33 cellular contexts compared by ENCODE assay signal in genomic region chr13:28843594-28843993, GRCh38. TPM values are rescaled to one million over a fixed set of nuclear protein-coding genes. Genes with fewer than 3 reads are reported as not detected.
"Had no signal": no experiment of that assay in that cellular context is flagged by ENCODE, and none has a peak within 500 bp of the region (broad histone marks: within the 10 kb centered on the region; RNA-seq: fewer than 3 reads in every experiment).

No MANE protein-coding gene starts in this region.

- H3K9me3 ChIP-seq: ascending aorta, breast epithelium, esophagus squamous epithelium, gastroesophageal sphincter had no signal

- H3K27me3 Mint-ChIP-seq: activated CD4-positive, alpha-beta memory T cell treated with anti-CD3 and anti-CD28 coated beads, Interleukin-2, amount 10 ng/mL, durations not matched to agents 7 days and 5 days; brain; dendritic cell treated with granulocyte-macrophage colony-stimulating factor and Interleukin-4, amounts not matched to agents 40 ng/mL and 50 ng/mL, for 4 days had no signal

- H3K27ac Mint-ChIP-seq: activated CD4-positive, alpha-beta memory T cell treated with anti-CD3 and anti-CD28 coated beads, Interleukin-2, amount 10 ng/mL, durations not matched to agents 7 days and 5 days; activated CD4-positive, alpha-beta T cell treated with anti-CD3 and anti-CD28 coated beads, Interleukin-2, amount 10 ng/mL, durations not matched to agents 7 days and 5 days; activated naive CD4-positive, alpha-beta T cell treated with anti-CD3 and anti-CD28 coated beads, Interleukin-2, amount 10 ng/mL, durations not matched to agents 7 days and 5 days; activated naive CD4-positive, alpha-beta T cell treated with anti-CD3 and anti-CD28 coated beads, Interleukin-2, amount 50 U/mL, for 72 hours; activated naive CD8-positive, alpha-beta T cell treated with anti-CD3 and anti-CD28 coated beads, Interleukin-2, amount 10 ng/mL, durations not matched to agents 7 days and 5 days; activated T-cell treated with anti-CD3 and anti-CD28 coated beads, Interleukin-2, amount 50 U/mL, for 24 hours; activated T-cell treated with anti-CD3 and anti-CD28 coated beads, Interleukin-2, amount 50 U/mL, for 72 hours; dendritic cell treated with granulocyte-macrophage colony-stimulating factor and Interleukin-4, amounts not matched to agents 40 ng/mL and 50 ng/mL, for 4 days; T-helper 17 cell; T-helper 2 cell treated with Interferon-gamma antibody and Interleukin-4, amounts not matched to agents 5 μg/mL and 100 μg/mL, for 36 hours had no signal

- H3K27ac ChIP-seq: ascending aorta, breast epithelium, cardiac muscle cell, coronary artery, dorsolateral prefrontal cortex, epithelial cell of prostate, esophagus squamous epithelium, gastroesophageal sphincter had no signal

- H3K27me3 ChIP-seq: ascending aorta, breast epithelium, cardiac muscle cell, gastroesophageal sphincter had no signal

- H3K36me3 Mint-ChIP-seq: activated naive CD4-positive, alpha-beta T cell treated with anti-CD3 and anti-CD28 coated beads, Interleukin-2, amount 10 ng/mL, durations not matched to agents 7 days and 5 days; activated naive CD4-positive, alpha-beta T cell treated with anti-CD3 and anti-CD28 coated beads, Interleukin-2, amount 50 U/mL, for 72 hours; activated naive CD8-positive, alpha-beta T cell treated with anti-CD3 and anti-CD28 coated beads, Interleukin-2, amount 10 ng/mL, durations not matched to agents 7 days and 5 days; brain had no signal

- ATAC-seq: activated naive CD4-positive, alpha-beta T cell treated with anti-CD3 and anti-CD28 coated beads, Interleukin-2, amount 50 U/mL, for 72 hours; activated T-cell treated with anti-CD3 and anti-CD28 coated beads, Interleukin-2, amount 50 U/mL, for 72 hours; gastroesophageal sphincter; T-helper 17 cell had no signal

- H3K9me3 Mint-ChIP-seq: activated CD4-positive, alpha-beta memory T cell treated with anti-CD3 and anti-CD28 coated beads, Interleukin-2, amount 10 ng/mL, durations not matched to agents 7 days and 5 days; activated CD4-positive, alpha-beta T cell treated with anti-CD3 and anti-CD28 coated beads, Interleukin-2, amount 10 ng/mL, durations not matched to agents 7 days and 5 days; activated naive CD4-positive, alpha-beta T cell treated with anti-CD3 and anti-CD28 coated beads, Interleukin-2, amount 10 ng/mL, durations not matched to agents 7 days and 5 days; activated naive CD4-positive, alpha-beta T cell treated with anti-CD3 and anti-CD28 coated beads, Interleukin-2, amount 50 U/mL, for 72 hours; activated naive CD8-positive, alpha-beta T cell treated with anti-CD3 and anti-CD28 coated beads, Interleukin-2, amount 10 ng/mL, durations not matched to agents 7 days and 5 days; activated T-cell treated with anti-CD3 and anti-CD28 coated beads, Interleukin-2, amount 50 U/mL, for 24 hours; activated T-cell treated with anti-CD3 and anti-CD28 coated beads, Interleukin-2, amount 50 U/mL, for 72 hours; brain; central memory CD8-positive, alpha-beta T cell; dendritic cell treated with granulocyte-macrophage colony-stimulating factor and Interleukin-4, amounts not matched to agents 40 ng/mL and 50 ng/mL, for 4 days; T-helper 2 cell treated with Interferon-gamma antibody and Interleukin-4, amounts not matched to agents 5 μg/mL and 100 μg/mL, for 36 hours had no signal

- H3K4me3 Mint-ChIP-seq: activated CD4-positive, alpha-beta memory T cell treated with anti-CD3 and anti-CD28 coated beads, Interleukin-2, amount 10 ng/mL, durations not matched to agents 7 days and 5 days; activated CD4-positive, alpha-beta T cell treated with anti-CD3 and anti-CD28 coated beads, Interleukin-2, amount 10 ng/mL, durations not matched to agents 7 days and 5 days; activated naive CD4-positive, alpha-beta T cell treated with anti-CD3 and anti-CD28 coated beads, Interleukin-2, amount 10 ng/mL, durations not matched to agents 7 days and 5 days; activated naive CD8-positive, alpha-beta T cell treated with anti-CD3 and anti-CD28 coated beads, Interleukin-2, amount 10 ng/mL, durations not matched to agents 7 days and 5 days; activated T-cell treated with anti-CD3 and anti-CD28 coated beads, Interleukin-2, amount 50 U/mL, for 24 hours; activated T-cell treated with anti-CD3 and anti-CD28 coated beads, Interleukin-2, amount 50 U/mL, for 72 hours; brain; central memory CD8-positive, alpha-beta T cell; dendritic cell treated with granulocyte-macrophage colony-stimulating factor and Interleukin-4, amounts not matched to agents 40 ng/mL and 50 ng/mL, for 4 days; T-helper 17 cell; T-helper 2 cell treated with Interferon-gamma antibody and Interleukin-4, amounts not matched to agents 5 μg/mL and 100 μg/mL, for 36 hours had no signal

- H3K4me1 Mint-ChIP-seq: activated CD4-positive, alpha-beta memory T cell treated with anti-CD3 and anti-CD28 coated beads, Interleukin-2, amount 10 ng/mL, durations not matched to agents 7 days and 5 days; activated CD4-positive, alpha-beta T cell treated with anti-CD3 and anti-CD28 coated beads, Interleukin-2, amount 10 ng/mL, durations not matched to agents 7 days and 5 days; activated naive CD4-positive, alpha-beta T cell treated with anti-CD3 and anti-CD28 coated beads, Interleukin-2, amount 10 ng/mL, durations not matched to agents 7 days and 5 days; activated naive CD8-positive, alpha-beta T cell treated with anti-CD3 and anti-CD28 coated beads, Interleukin-2, amount 10 ng/mL, durations not matched to agents 7 days and 5 days; central memory CD8-positive, alpha-beta T cell; T-helper 17 cell had no signal

- DNase-seq: activated CD4-positive, alpha-beta memory T cell treated with anti-CD3 and anti-CD28 coated beads, Interleukin-2, amount 10 ng/mL, durations not matched to agents 7 days and 5 days; activated CD4-positive, alpha-beta T cell treated with anti-CD3 and anti-CD28 coated beads for 4 hours; activated CD4-positive, alpha-beta T cell treated with anti-CD3 and anti-CD28 coated beads, Interleukin-2, amount 10 ng/mL, durations not matched to agents 7 days and 5 days; activated CD4-positive, alpha-beta T cell treated with anti-CD3 and anti-CD28 coated beads, Interleukin-2, amount 50 U/mL, for 4 hours; activated CD4-positive, CD25-positive, alpha-beta regulatory T cell; activated CD4-positive, CD25-positive, alpha-beta regulatory T cell treated with anti-CD3 and anti-CD28 coated beads, Interleukin-2, amount 50 U/mL, for 72 hours; activated CD8-positive, alpha-beta memory T cell treated with anti-CD3 and anti-CD28 coated beads, Interleukin-2, amount 50 U/mL, for 48 hours; activated gamma-delta T cell; activated naive CD4-positive, alpha-beta T cell; activated naive CD4-positive, alpha-beta T cell treated with anti-CD3 and anti-CD28 coated beads, Interleukin-2, amount 10 ng/mL, durations not matched to agents 7 days and 5 days; activated naive CD8-positive, alpha-beta T cell treated with anti-CD3 and anti-CD28 coated beads, Interleukin-2, amount 10 ng/mL, durations not matched to agents 7 days and 5 days; activated T-cell treated with anti-CD3 and anti-CD28 coated beads for 4 hours; activated T-cell treated with anti-CD3 and anti-CD28 coated beads, Interleukin-2, amount 50 U/mL, for 24 hours; activated T-cell treated with anti-CD3 and anti-CD28 coated beads, Interleukin-2, amount 50 U/mL, for 72 hours; effector memory CD4-positive, alpha-beta T cell; esophagus squamous epithelium; foreskin melanocyte; T-helper 1 cell; T-helper 17 cell; T1000 had no signal

RNA-seq across cellular contexts. Expression of gene MTUS2, which starts 23.5 kb away (rescaled TPM):
- total RNA-seq: activated CD4-positive, alpha-beta memory T cell treated with anti-CD3 and anti-CD28 coated beads, Interleukin-2, amount 10 ng/mL, durations not matched to agents 7 days and 5 days; activated CD4-positive, alpha-beta T cell treated with anti-CD3 and anti-CD28 coated beads, Interleukin-2, amount 10 ng/mL, durations not matched to agents 7 days and 5 days; activated naive CD4-positive, alpha-beta T cell treated with anti-CD3 and anti-CD28 coated beads, Interleukin-2, amount 50 U/mL, for 72 hours; activated naive CD8-positive, alpha-beta T cell treated with anti-CD3 and anti-CD28 coated beads, Interleukin-2, amount 10 ng/mL, durations not matched to agents 7 days and 5 days; fibroblast of lung had no signal
